ENCODE assay signal across 8 cellular contexts in the genomic region with DNA sequence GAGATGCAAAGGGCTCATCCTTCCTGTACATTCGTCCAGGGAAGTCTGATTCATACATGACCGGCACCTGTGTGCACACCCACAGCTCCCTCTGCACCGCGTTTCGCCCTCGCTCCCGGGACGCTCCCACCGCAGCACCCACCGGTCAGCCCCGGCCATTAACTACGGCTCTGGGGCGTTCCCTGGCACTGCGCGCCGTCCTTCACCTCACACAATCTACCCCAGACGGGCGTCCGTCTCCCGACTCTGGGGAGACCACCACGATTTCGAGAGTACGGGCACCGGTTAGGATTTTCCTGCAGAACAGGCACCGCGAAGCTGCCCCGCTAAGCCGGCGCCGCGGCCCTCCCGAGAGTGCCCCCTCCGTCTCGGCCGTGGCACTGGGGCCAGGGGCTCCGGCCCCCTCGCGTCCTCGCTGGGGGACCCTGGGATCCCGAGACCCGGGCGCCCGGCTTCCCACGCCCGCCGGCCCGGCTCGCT. TPM values are rescaled to one million over a fixed set of nuclear protein-coding genes. Genes with fewer than 3 reads are reported as not detected.
DNase-seq lines count a peak whose midpoint lies in the region; ATAC-seq, FAIRE-seq and TF ChIP-seq lines count a peak whose summit lies in the region.

No MANE protein-coding gene starts in this region.

- H3K36me3 Mint-ChIP-seq in activated naive CD8-positive, alpha-beta T cell treated with anti-CD3 and anti-CD28 coated beads, Interleukin-2, amount 10 ng/mL, durations not matched to agents 7 days and 5 days, result peaks cover 6% of the 10 kb centered on the region

- H3K4me3 ChIP-seq in Panc1 (ENCODE audit: low read depth in 2 of 2, low read length in 2 of 2) (peak overlapping the region; percentile 69 to 79), cardiac muscle cell (peak overlapping the region; percentile 79), pancreas (peak overlapping the region; percentile 88 to 100 (median 98)), vagina (peak overlapping the region; percentile 94 to 96)

- intact Hi-C loops in Panc1 (cut with micrococcal nuclease; ENCODE audit: unreplicated experiment) (loop anchor here (5.0 kb wide), 1 partner anchor 185 kb away; no protein-coding TSS in a partner anchor), pancreas (cut with DNase I) (loop anchor here in 1 of 3 donors (10.0 kb wide), 1 partner anchor 127 kb away; no protein-coding TSS in a partner anchor), vagina (cut with DNase I) (loop anchor here (5.0 kb wide), 1 partner anchor 185 kb away; no protein-coding TSS in a partner anchor)

- H3K27ac ChIP-seq in Panc1 (ENCODE audit: low read length) (peak overlapping the region; percentile 84), cardiac muscle cell (peak overlapping the region; percentile 99), pancreas (peak overlapping the region; percentile 95 to 99 (median 98)), vagina (peak overlapping the region; percentile 98)

- in situ Hi-C loops in Panc1 (cut with HindIII; ENCODE audit: low pct_unique_long_range_greater_than_20kb, low sequenced_read_pairs), result no loop called here

- ATAC-seq in GM18873 (IDR thresholded peaks at IDR 0.05; ENCODE audit: low FRiP score, unreplicated experiment) (peak; percentile 37), HG03097 (IDR thresholded peaks at IDR 0.05; ENCODE audit: low FRiP score, unreplicated experiment) (peak; percentile 51), Panc1 (peak; percentile 80), pancreas (peak; percentile 53 to 78 (median 68))
- peak; percentile 31 for ATAC-seq in activated naive CD8-positive, alpha-beta T cell treated with anti-CD3 and anti-CD28 coated beads, Interleukin-2, amount 10 ng/mL, durations not matched to agents 7 days and 5 days (ENCODE audit: low read depth)

- no peaks in the 10 kb centered on the region for H3K9me3 Mint-ChIP-seq in activated naive CD8-positive, alpha-beta T cell treated with anti-CD3 and anti-CD28 coated beads, Interleukin-2, amount 10 ng/mL, durations not matched to agents 7 days and 5 days

- no peak for FAIRE-seq in pancreas (lab: Jason Lieb, UNC)

- no peak for TF ChIP-seq POLR2A in vagina (IDR thresholded peaks at IDR 0.05)

- POLR2A ChIA-PET in Panc1 (lab: Charles Lee), result interaction anchor here (0.6 kb wide), 1 partner anchor 189 kb away, joined by 3 read pairs; no protein-coding TSS in a partner anchor
- POLR2A ChIA-PET in activated naive CD8-positive, alpha-beta T cell treated with anti-CD3 and anti-CD28 coated beads, Interleukin-2, amount 10 ng/mL, durations not matched to agents 7 days and 5 days (lab: Charles Lee), result interaction anchor here (0.8 to 2.6 kb wide), 4 partner anchors 11 to 50 kb away, joined by 3 to 11 read pairs (median 4); no protein-coding TSS in a partner anchor

- H3K9me3 ChIP-seq in Panc1 (ENCODE audit: control insufficient read depth, insufficient read depth, low read depth, low read length) (no peaks in the 10 kb centered on the region), cardiac muscle cell (ENCODE audit: low read depth) (no peaks in the 10 kb centered on the region), pancreas (no peaks in the 10 kb centered on the region), vagina (no peaks in the 10 kb centered on the region)

- H3K4me3 Mint-ChIP-seq in activated naive CD8-positive, alpha-beta T cell treated with anti-CD3 and anti-CD28 coated beads, Interleukin-2, amount 10 ng/mL, durations not matched to agents 7 days and 5 days, result peak overlapping the region; percentile 93

- peaks cover 3% of the 10 kb centered on the region; the same call in 1 of the 2 replicates for H3K36me3 ChIP-seq in Panc1 (ENCODE audit: control insufficient read depth, insufficient read depth, low read length)
- no peaks in the 10 kb centered on the region for H3K36me3 ChIP-seq in cardiac muscle cell
- no peaks in the 10 kb centered on the region for H3K36me3 ChIP-seq in pancreas
- H3K36me3 ChIP-seq in vagina, result peaks cover 0 to 5% of the 10 kb centered on the region in 2 donors

- H3K27me3 Mint-ChIP-seq in activated naive CD8-positive, alpha-beta T cell treated with anti-CD3 and anti-CD28 coated beads, Interleukin-2, amount 10 ng/mL, durations not matched to agents 7 days and 5 days, result no peaks in the 10 kb centered on the region

- TF ChIP-seq CTCF in Panc1 (IDR thresholded peaks at IDR 0.05) (no peak), cardiac muscle cell (IDR thresholded peaks at IDR 0.05; ENCODE audit: low read depth, low read length) (no peak), pancreas (IDR thresholded peaks at IDR 0.05) (no peak), vagina (IDR thresholded peaks at IDR 0.05) (no peak)

- no TSS peak for BruUV-seq in Panc1 (replicated peaks; lab: Mats Ljungman, UMichigan)

- CTCF ChIA-PET in Panc1 (lab: Charles Lee), result no interaction called here

- DNase-seq in AG08396 (ENCODE audit: low spot score), result peak; percentile 63
- no peak for DNase-seq in Panc1 (ENCODE audit: low read depth, low spot score)
- no peak for DNase-seq in activated naive CD8-positive, alpha-beta T cell treated with anti-CD3 and anti-CD28 coated beads, Interleukin-2, amount 10 ng/mL, durations not matched to agents 7 days and 5 days
- DNase-seq in cardiac muscle cell (ENCODE audit: low read depth in 1 of 2, low spot score in 1 of 2), result peak; percentile 50 to 67
- peak in 5 of 6 donors; percentile 44 to 78 (median 60) for DNase-seq in pancreas
- DNase-seq in vagina (ENCODE audit: extremely low spot score in 2 of 2), result no peak

- H3K4me1 Mint-ChIP-seq in activated naive CD8-positive, alpha-beta T cell treated with anti-CD3 and anti-CD28 coated beads, Interleukin-2, amount 10 ng/mL, durations not matched to agents 7 days and 5 days, result peaks cover 11% of the 10 kb centered on the region

- H3K27ac Mint-ChIP-seq in activated naive CD8-positive, alpha-beta T cell treated with anti-CD3 and anti-CD28 coated beads, Interleukin-2, amount 10 ng/mL, durations not matched to agents 7 days and 5 days, result peak overlapping the region; percentile 88

- 0% methylated on average over 39 to 48 of the region's 48 CpGs for WGBS in pancreas, 2 donors

- H3K4me1 ChIP-seq in Panc1 (ENCODE audit: control insufficient read depth, insufficient read depth, low read length) (peaks cover 16% of the 10 kb centered on the region), cardiac muscle cell (ENCODE audit: low read depth) (peaks cover 6% of the 10 kb centered on the region), pancreas (peaks cover 3 to 13% (median 10%) of the 10 kb centered on the region in 3 donors), vagina (peaks cover 19% of the 10 kb centered on the region)

- H3K27me3 ChIP-seq in Panc1 (ENCODE audit: control insufficient read depth, insufficient read depth, low read length) (no peaks in the 10 kb centered on the region), cardiac muscle cell (no peaks in the 10 kb centered on the region), pancreas (no peaks in the 10 kb centered on the region), vagina (no peaks in the 10 kb centered on the region)

RNA-seq across cellular contexts. Expression of gene ATE1, which starts 0.4 kb away (rescaled TPM):
- 45.5 TPM for total RNA-seq in Panc1 (2021; ENCODE audit: unreplicated experiment)
- 26.6 TPM for polyA plus RNA-seq in Panc1 (2012; ENCODE audit: insufficient read length)
- 10 to 100 TPM; 21.9 to 27.1 TPM for total RNA-seq in activated naive CD8-positive, alpha-beta T cell treated with anti-CD3 and anti-CD28 coated beads, Interleukin-2, amount 10 ng/mL, durations not matched to agents 7 days and 5 days
- 20.0 and 21.4 TPM in 2 replicates for total RNA-seq in cardiac muscle cell
- polyA plus RNA-seq in cardiac muscle cell, result 18.4 and 31.2 TPM in 2 replicates
- total RNA-seq in pancreas, result 10 to 100 TPM in 3 of 6 donors, 1 to 10 TPM in 3; 7.4 to 15.4 (median 10.4) TPM
- 1 to 10 TPM; 2.8 to 5.4 TPM for polyA plus RNA-seq in pancreas
- total RNA-seq in vagina, result 21.9 TPM

RNA-seq across cellular contexts. Expression of gene NSMCE4A, which starts 47.6 kb away (rescaled TPM):
- 72.2 TPM for total RNA-seq in Panc1 (2021; ENCODE audit: unreplicated experiment)
- 48.8 TPM for polyA plus RNA-seq in Panc1 (2012; ENCODE audit: insufficient read length)
- 10 to 100 TPM; 65.6 to 72.3 TPM for total RNA-seq in activated naive CD8-positive, alpha-beta T cell treated with anti-CD3 and anti-CD28 coated beads, Interleukin-2, amount 10 ng/mL, durations not matched to agents 7 days and 5 days
- 82.5 and 86.3 TPM in 2 replicates for total RNA-seq in cardiac muscle cell
- polyA plus RNA-seq in cardiac muscle cell, result 76.4 and 86.2 TPM in 2 replicates
- total RNA-seq in pancreas, result 10 to 100 TPM; 15.5 to 27.6 (median 23.2) TPM
- 10 to 100 TPM; 67.2 to 87.0 TPM for polyA plus RNA-seq in pancreas
- 80.8 TPM for total RNA-seq in vagina

Comparison
In these comparisons a context has a peak if more than half of its experiments do, and no peak if none do; other contexts are left out.
1. DNase-seq: peak in AG08396 (single experiment), cardiac muscle cell (2 of 2) and pancreas (5 of 6); none in Panc1 (single experiment), activated naive CD8-positive, alpha-beta T cell treated with anti-CD3 and anti-CD28 coated beads, Interleukin-2, amount 10 ng/mL, durations not matched to agents 7 days and 5 days (single experiment) and vagina (0 of 2).
2. Peak in every context shown above with its lines, with median percentiles within 50 percentile points of each other: ATAC-seq, H3K27ac ChIP-seq and H3K4me3 ChIP-seq.